Comparison of ENCODE assay signal across 8 cellular contexts in genomic region chr6:32941412-32941784, GRCh38. TPM values are rescaled to one million over a fixed set of nuclear protein-coding genes. Genes with fewer than 3 reads are reported as not detected.
DNase-seq lines count a peak whose midpoint lies in the region; ATAC-seq, FAIRE-seq and TF ChIP-seq lines count a peak whose summit lies in the region.

No MANE protein-coding gene starts in this region.

- no peak overlapping the region for H3K27ac ChIP-seq in A549
- peak overlapping the region; percentile 71 to 90 (median 72) for H3K27ac ChIP-seq in stomach

- TF ChIP-seq POLR2A in A549 (IDR thresholded peaks at IDR 0.05; ENCODE audit: low read length), result no peak
- no peak for TF ChIP-seq POLR2A in stomach (IDR thresholded peaks at IDR 0.05)

- TF ChIP-seq CTCF in A549 (IDR thresholded peaks at IDR 0.05) (no peak), stomach (IDR thresholded peaks at IDR 0.05) (no peak)

- H3K4me2 ChIP-seq in A549, result peak overlapping the region; percentile 68; the same call in 1 of the 3 replicates

- H3K36me3 ChIP-seq in stomach, result peaks cover 0 to 20% (median 0%) of the 10 kb centered on the region in 4 donors

- H3K9me3 ChIP-seq in A549 (peaks cover 4% of the 10 kb centered on the region; the same call in 1 of the 3 replicates), stomach (peaks cover 0 to 5% (median 0%) of the 10 kb centered on the region in 4 donors)

- ATAC-seq in A549, result peak in 1 of 2 experiments; percentile 11; a peak in 2 of 6 replicates
- peak; percentile 62 for ATAC-seq in GM18909 (IDR thresholded peaks at IDR 0.05; ENCODE audit: poor library complexity, unreplicated experiment)
- ATAC-seq in HG03097 (IDR thresholded peaks at IDR 0.05; ENCODE audit: low FRiP score, unreplicated experiment), result peak; percentile 44
- ATAC-seq in left ventricle myocardium superior, result peak; percentile 22

- TF ChIP-seq EP300 in A549 (IDR thresholded peaks at IDR 0.05) (no peak), stomach (IDR thresholded peaks at IDR 0.05) (no peak)

- H3K27me3 ChIP-seq in stomach, result no peaks in the 10 kb centered on the region

- CTCF ChIA-PET in A549 (lab: Yijun Ruan, JAX), result interaction anchor here (0.5 to 4.2 kb wide), 7 partner anchors 8 to 103 kb away, joined by 3 to 29 read pairs (median 4); partner anchors contain the start of genes HLA-DMA and TAP2

- TF ChIP-seq RAD21 in A549 (conservative IDR thresholded peaks at IDR 0.05 in 1 of 2, IDR thresholded peaks at IDR 0.05 in 1 of 2), result no peak

- FAIRE-seq in A549 (lab: Jason Lieb, UNC), result no peak

- 82% methylated on average over 6 of the region's 6 CpGs for WGBS in A549 (ENCODE audit: missing lambda C conversion rate)
- 61 to 73% (median 72%) methylated on average over 6 of the region's 6 CpGs for WGBS in stomach, 5 donors

- no peak overlapping the region for H3K4me3 ChIP-seq in A549
- peak overlapping the region in 1 of 4 donors; percentile 46 for H3K4me3 ChIP-seq in stomach

- DNase-seq in A549 (ENCODE audit: low read depth in 1 of 2, low spot score in 1 of 2) (no peak), left ventricle myocardium superior (no peak), stomach (no peak), occipital lobe (lab: John Stamatoyannopoulos, UW) (no peak), LoVo (ENCODE audit: low spot score) (no peak)
- peak; percentile 37 for DNase-seq in activated CD4-positive, alpha-beta T cell treated with anti-CD3 and anti-CD28 coated beads for 4 hours

- intact Hi-C loops in left ventricle myocardium superior (cut with micrococcal nuclease), result no loop called here
- intact Hi-C loops in stomach (cut with DNase I; ENCODE audit: low total_unique reads), result no loop called here

- POLR2A ChIA-PET in A549 (lab: Yijun Ruan, JAX), result interaction anchor here (0.8 to 1.3 kb wide), 4 partner anchors 27 to 88 kb away, joined by 3 to 5 read pairs (median 4); partner anchors contain the start of genes BRD2, PSMB9 and TAP1

- no peaks in the 10 kb centered on the region for H3K4me1 ChIP-seq in A549
- H3K4me1 ChIP-seq in stomach, result peaks cover 0 to 28% (median 16%) of the 10 kb centered on the region in 4 donors

TF ChIP-seq in A549, 52 proteins besides CTCF, POLR2A, EP300 and RAD21:
- TF ChIP-seq HDAC2 (IDR thresholded peaks at IDR 0.05), result no peak
- TF ChIP-seq SREBF2 (IDR thresholded peaks at IDR 0.05), result no peak
- no peak for TF ChIP-seq MAZ (IDR thresholded peaks at IDR 0.05; ENCODE audit: borderline replicate concordance, low read depth, low read length)
- TF ChIP-seq EHMT2 (IDR thresholded peaks at IDR 0.05; ENCODE audit: low read depth), result no peak
- no peak for TF ChIP-seq PBX3 (IDR thresholded peaks at IDR 0.05)
- no peak for TF ChIP-seq NR3C1 (IDR thresholded peaks at IDR 0.05)
- TF ChIP-seq, protein P1, sequence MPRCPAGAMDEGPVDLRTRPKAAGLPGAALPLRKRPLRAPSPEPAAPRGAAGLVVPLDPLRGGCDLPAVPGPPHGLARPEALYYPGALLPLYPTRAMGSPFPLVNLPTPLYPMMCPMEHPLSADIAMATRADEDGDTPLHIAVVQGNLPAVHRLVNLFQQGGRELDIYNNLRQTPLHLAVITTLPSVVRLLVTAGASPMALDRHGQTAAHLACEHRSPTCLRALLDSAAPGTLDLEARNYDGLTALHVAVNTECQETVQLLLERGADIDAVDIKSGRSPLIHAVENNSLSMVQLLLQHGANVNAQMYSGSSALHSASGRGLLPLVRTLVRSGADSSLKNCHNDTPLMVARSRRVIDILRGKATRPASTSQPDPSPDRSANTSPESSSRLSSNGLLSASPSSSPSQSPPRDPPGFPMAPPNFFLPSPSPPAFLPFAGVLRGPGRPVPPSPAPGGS (IDR thresholded peaks at IDR 0.05), result no peak
- no peak for TF ChIP-seq ZC3H11A (IDR thresholded peaks at IDR 0.05)
- TF ChIP-seq PHF8 (IDR thresholded peaks at IDR 0.05; ENCODE audit: borderline replicate concordance, low read depth), result no peak
- no peak for TF ChIP-seq MYC (IDR thresholded peaks at IDR 0.05; ENCODE audit: borderline replicate concordance, low read length)
- no peak for TF ChIP-seq NFE2L2 (conservative IDR thresholded peaks at IDR 0.05; ENCODE audit: low read length)
- TF ChIP-seq ELK1 (IDR thresholded peaks at IDR 0.05; ENCODE audit: low read depth, low read length), result no peak
- no peak for TF ChIP-seq SMC3 (IDR thresholded peaks at IDR 0.05)
- no peak for TF ChIP-seq RARB (CRISPR knock-in tag; IDR thresholded peaks at IDR 0.05)
- no peak for TF ChIP-seq CHD4 (IDR thresholded peaks at IDR 0.05; ENCODE audit: borderline replicate concordance)
- no peak for TF ChIP-seq KDM5A (IDR thresholded peaks at IDR 0.05)
- no peak for TF ChIP-seq ZNF302 (CRISPR knock-in tag; IDR thresholded peaks at IDR 0.05)
- no peak for TF ChIP-seq E2F6 (IDR thresholded peaks at IDR 0.05; ENCODE audit: borderline replicate concordance, low read depth)

RNA-seq across cellular contexts. Expression of gene HLA-DMB, which starts 0.6 kb away (rescaled TPM):
- polyA plus RNA-seq in A549 (2011; rRNA removed) (14.3 and 21.6 TPM in 2 replicates), A549 (2017; fragmentation: RNase III; extraction: RNeasy Plus Mini Kit Qiagen cat#74134 plus additional on column Dnase treatment) (2.1 to 3.7 TPM (median 3.0 TPM) in 3 replicates), stomach (10 to 100 TPM in 2 of 3 donors, 1 to 10 TPM in 1; 8.1 to 25.3 (median 11.8) TPM)
- polyA plus RNA-seq in A549 (2012; cell fraction: cytosol; rRNA removed), result 2.8 and 3.4 TPM in 2 replicates
- polyA plus RNA-seq in A549 (2012; cell fraction: nucleus; rRNA removed), result 2.4 and 2.6 TPM in 2 replicates
- 5.6 and 12.2 TPM in 2 replicates for polyA minus RNA-seq in A549 (2011; rRNA and poly(A)+ RNA removed)
- total RNA-seq in left ventricle myocardium superior (10.6 TPM), stomach (10 to 100 TPM in 2 of 5 donors, 1 to 10 TPM in 2, not detected in 1; 7.6 to 27.1 (median 13.4) TPM), occipital lobe (2.0 TPM)

RNA-seq across cellular contexts. Expression of gene HLA-DMA, which starts 11.5 kb away (rescaled TPM):
- 5.6 and 7.0 TPM in 2 replicates for polyA plus RNA-seq in A549 (2011; rRNA removed)
- 2.7 and 3.4 TPM in 2 replicates for polyA plus RNA-seq in A549 (2012; cell fraction: cytosol; rRNA removed)
- 4.2 and 7.4 TPM in 2 replicates for polyA plus RNA-seq in A549 (2012; cell fraction: nucleus; rRNA removed)
- polyA plus RNA-seq in A549 (2017; fragmentation: RNase III; extraction: RNeasy Plus Mini Kit Qiagen cat#74134 plus additional on column Dnase treatment), result 2.5 to 2.8 TPM (median 2.5 TPM) in 3 replicates
- polyA minus RNA-seq in A549 (2011; rRNA and poly(A)+ RNA removed), result 4.2 and 5.5 TPM in 2 replicates
- 20.0 TPM for total RNA-seq in left ventricle myocardium superior
- 100 to 1,000 TPM in 1 of 5 donors, 10 to 100 TPM in 2, 1 to 10 TPM in 1, under 1 TPM in 1; 0.87 to 129 (median 34.4) TPM for total RNA-seq in stomach
- 10 to 100 TPM; 15.1 to 93.2 (median 30.0) TPM for polyA plus RNA-seq in stomach
- 0.94 TPM for total RNA-seq in occipital lobe

RNA-seq across cellular contexts. Expression of gene BRD2, which starts 27.0 kb away (rescaled TPM):
- 136 and 153 TPM in 2 replicates for polyA plus RNA-seq in A549 (2011; rRNA removed)
- 84.7 and 92.2 TPM in 2 replicates for polyA plus RNA-seq in A549 (2012; cell fraction: cytosol; rRNA removed)
- 151 and 158 TPM in 2 replicates for polyA plus RNA-seq in A549 (2012; cell fraction: nucleus; rRNA removed)
- polyA plus RNA-seq in A549 (2017; fragmentation: RNase III; extraction: RNeasy Plus Mini Kit Qiagen cat#74134 plus additional on column Dnase treatment), result 92.1 to 93.6 TPM (median 92.5 TPM) in 3 replicates
- 89.7 and 105 TPM in 2 replicates for polyA minus RNA-seq in A549 (2011; rRNA and poly(A)+ RNA removed)
- 73.8 TPM for total RNA-seq in left ventricle myocardium superior
- 100 to 1,000 TPM; 111 to 538 (median 190) TPM for total RNA-seq in stomach
- 10 to 100 TPM; 70.7 to 78.7 (median 74.4) TPM for polyA plus RNA-seq in stomach
- total RNA-seq in occipital lobe, result 66.6 TPM

Comparison
In these comparisons a context has a peak if more than half of its experiments do, and no peak if none do; other contexts are left out.
1. DNase-seq: peak in activated CD4-positive, alpha-beta T cell treated with anti-CD3 and anti-CD28 coated beads for 4 hours (2 of 2); none in A549 (0 of 2), left ventricle myocardium superior (single experiment), stomach (single experiment), occipital lobe (single experiment) and LoVo (single experiment).
2. H3K27ac ChIP-seq: peak in stomach (5 of 5); none in A549 (0 of 2).